ENCODE assay signal across 8 cellular contexts in genomic region chr17:78356163-78356713, GRCh38. TPM values are rescaled to one million over a fixed set of nuclear protein-coding genes. Genes with fewer than 3 reads are reported as not detected.
A peak's percentile ranks its signal among the peaks of the same experiment; 100 is the strongest.
DNase-seq lines count a peak whose midpoint lies in the region; ATAC-seq and TF ChIP-seq lines count a peak whose summit lies in the region.

No MANE protein-coding gene starts in this region.

- peaks cover 34 to 49% (median 36%) of the 10 kb centered on the region in 3 donors for H3K27me3 Mint-ChIP-seq in CD14-positive monocyte (ENCODE audit: low read depth in 3 of 3)
- H3K27me3 Mint-ChIP-seq in MCF 10A (ENCODE audit: insufficient read depth, unreplicated experiment) = no peaks in the 10 kb centered on the region
- no peaks in the 10 kb centered on the region for H3K27me3 Mint-ChIP-seq in mesothelial cell of epicardium (ENCODE audit: low read depth)

- H3K9me3 Mint-ChIP-seq in CD14-positive monocyte (peaks cover 0 to 17% (median 15%) of the 10 kb centered on the region in 7 donors), MCF 10A (ENCODE audit: unreplicated experiment) (no peaks in the 10 kb centered on the region), mesothelial cell of epicardium (no peaks in the 10 kb centered on the region)

- H3K4me1 Mint-ChIP-seq in CD14-positive monocyte (peaks cover 74% of the 10 kb centered on the region), MCF 10A (ENCODE audit: insufficient read depth, unreplicated experiment) (peaks cover 28% of the 10 kb centered on the region), mesothelial cell of epicardium (peaks cover 69% of the 10 kb centered on the region)

- peak overlapping the region; percentile 71 to 93 for H3K4me3 Mint-ChIP-seq in CD14-positive monocyte
- H3K4me3 Mint-ChIP-seq in MCF 10A (ENCODE audit: unreplicated experiment) = peak overlapping the region; percentile 73
- H3K4me3 Mint-ChIP-seq in mesothelial cell of epicardium = peak overlapping the region; percentile 49

- H3K27ac Mint-ChIP-seq in CD14-positive monocyte = peak overlapping the region; percentile 74 to 90 (median 81)
- no peak overlapping the region for H3K27ac Mint-ChIP-seq in MCF 10A (ENCODE audit: low read depth, unreplicated experiment)
- H3K27ac Mint-ChIP-seq in mesothelial cell of epicardium = peak overlapping the region; percentile 99

- intact Hi-C loops in CD14-positive monocyte (cut with micrococcal nuclease) (loop anchor here in 1 of 2 donors (2.0 kb wide), 1 partner anchor 19 kb away; no protein-coding TSS in a partner anchor), MCF 10A (cut with micrococcal nuclease) (no loop called here)

- BruUV-seq in MCF 10A (replicated peaks; lab: Mats Ljungman, UMichigan) = no TSS peak

- H3K36me3 Mint-ChIP-seq in CD14-positive monocyte (peaks cover 23 to 30% of the 10 kb centered on the region in 2 donors), MCF 10A (ENCODE audit: insufficient read depth, unreplicated experiment) (peaks cover 22% of the 10 kb centered on the region), mesothelial cell of epicardium (peaks cover 8% of the 10 kb centered on the region)

- ATAC-seq in GM19468 (IDR thresholded peaks at IDR 0.05; ENCODE audit: extremely low read depth, unreplicated experiment) = peak; percentile 59
- peak; percentile 32 for ATAC-seq in HG03575 (IDR thresholded peaks at IDR 0.05; ENCODE audit: extremely low read depth, insufficient number of reproducible peaks, low FRiP score, unreplicated experiment)

- TF ChIP-seq CTCF in CD14-positive monocyte (IDR thresholded peaks at IDR 0.05) (no peak), MCF 10A (IDR thresholded peaks at IDR 0.05; ENCODE audit: unreplicated experiment) (no peak), mesothelial cell of epicardium (IDR thresholded peaks at IDR 0.05; ENCODE audit: unreplicated experiment) (no peak)

- CTCF ChIA-PET in MCF 10A (lab: Yijun Ruan, JAX) = no interaction called here
- CTCF ChIA-PET in HEK293T (lab: Yijun Ruan, JAX) = no interaction called here

- POLR2A ChIA-PET in MCF 10A (lab: Yijun Ruan, JAX) (interaction anchor here (0.6 to 4.3 kb wide), 4 partner anchors 14 to 57 kb away, joined by 3 to 13 read pairs (median 4); no protein-coding TSS in a partner anchor), HEK293T (lab: Yijun Ruan, JAX) (interaction anchor here (0.6 kb wide), 1 partner anchor 94 kb away, joined by 3 read pairs; no protein-coding TSS in a partner anchor)

- peak; percentile 95 for DNase-seq in CD14-positive monocyte (ENCODE audit: low spot score)
- DNase-seq in UCSD-AML1 (lab: John Stamatoyannopoulos, UW; ENCODE audit: unreplicated experiment) = peak; percentile 39
- DNase-seq in MCF 10A (ENCODE audit: unreplicated experiment) = peak; percentile 86
- DNase-seq in mesothelial cell of epicardium (ENCODE audit: low spot score in 2 of 2, unreplicated experiment in 2 of 2) = no peak
- peak; percentile 85 to 93 for DNase-seq in stimulated activated CD8-positive, alpha-beta memory T cell treated with anti-CD3 and anti-CD28 coated beads, Interleukin-7, amount 100 ng/mL, for 4 hours (ENCODE audit: low read depth in 2 of 2)
- DNase-seq in HEK293T (ENCODE audit: extremely low spot score) = no peak

TF ChIP-seq in HEK293T, 16 proteins besides CTCF, POLR2A, EP300 and RAD21:
- TF ChIP-seq SP1 (IDR thresholded peaks at IDR 0.05) = no peak
- no peak for TF ChIP-seq ZNF384 (IDR thresholded peaks at IDR 0.05)
- no peak for TF ChIP-seq NFRKB (IDR thresholded peaks at IDR 0.05)
- TF ChIP-seq BHLHE40 (IDR thresholded peaks at IDR 0.05; ENCODE audit: borderline replicate concordance) = no peak
- no peak for TF ChIP-seq CTBP1 (IDR thresholded peaks at IDR 0.05; ENCODE audit: borderline replicate concordance)
- TF ChIP-seq L3MBTL2 (conservative IDR thresholded peaks at IDR 0.05) = no peak
- TF ChIP-seq, protein P1, sequence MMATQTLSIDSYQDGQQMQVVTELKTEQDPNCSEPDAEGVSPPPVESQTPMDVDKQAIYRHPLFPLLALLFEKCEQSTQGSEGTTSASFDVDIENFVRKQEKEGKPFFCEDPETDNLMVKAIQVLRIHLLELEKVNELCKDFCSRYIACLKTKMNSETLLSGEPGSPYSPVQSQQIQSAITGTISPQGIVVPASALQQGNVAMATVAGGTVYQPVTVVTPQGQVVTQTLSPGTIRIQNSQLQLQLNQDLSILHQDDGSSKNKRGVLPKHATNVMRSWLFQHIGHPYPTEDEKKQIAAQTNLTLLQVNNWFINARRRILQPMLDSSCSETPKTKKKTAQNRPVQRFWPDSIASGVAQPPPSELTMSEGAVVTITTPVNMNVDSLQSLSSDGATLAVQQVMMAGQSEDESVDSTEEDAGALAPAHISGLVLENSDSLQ (IDR thresholded peaks at IDR 0.05) = no peak
- TF ChIP-seq HDGF (IDR thresholded peaks at IDR 0.05; ENCODE audit: borderline replicate concordance) = no peak
- no peak for TF ChIP-seq SUZ12 (IDR thresholded peaks at IDR 0.05)
- TF ChIP-seq TARDBP (IDR thresholded peaks at IDR 0.05) = no peak
- no peak for TF ChIP-seq FOXK2 (IDR thresholded peaks at IDR 0.05)
- no peak for TF ChIP-seq ELF4 (IDR thresholded peaks at IDR 0.05)
- no peak for TF ChIP-seq FOXA1 (IDR thresholded peaks at IDR 0.05)
- TF ChIP-seq ARNT (IDR thresholded peaks at IDR 0.05) = no peak
- TF ChIP-seq LEF1 (IDR thresholded peaks at IDR 0.05; ENCODE audit: borderline replicate concordance) = no peak

RNA-seq across cellular contexts. Expression of gene SOCS3, which starts 3.6 kb away (rescaled TPM):
- polyA plus RNA-seq in CD14-positive monocyte = 100 to 1,000 TPM; 123 to 144 TPM
- total RNA-seq in MCF 10A (2022) (2.5 and 4.8 TPM in 2 replicates), mesothelial cell of epicardium (45.7 to 50.0 TPM (median 49.8 TPM) in 3 replicates)

RNA-seq across cellular contexts. Expression of gene PGS1, which starts 22.2 kb away (rescaled TPM):
- polyA plus RNA-seq in CD14-positive monocyte = 10 to 100 TPM; 26.0 to 28.0 TPM
- total RNA-seq in MCF 10A (2022) (25.7 and 31.8 TPM in 2 replicates), mesothelial cell of epicardium (62.0 to 66.5 TPM (median 62.3 TPM) in 3 replicates)

Comparison
In these comparisons a context has a peak if more than half of its experiments do, and no peak if none do; other contexts are left out.
1. DNase-seq: peak in CD14-positive monocyte (single experiment), UCSD-AML1 (single experiment), MCF 10A (single experiment) and stimulated activated CD8-positive, alpha-beta memory T cell treated with anti-CD3 and anti-CD28 coated beads, Interleukin-7, amount 100 ng/mL, for 4 hours (2 of 2); none in mesothelial cell of epicardium (0 of 2) and HEK293T (single experiment).
2. Peak in every context shown above with its lines, with median percentiles within 50 percentile points of each other: H3K4me3 Mint-ChIP-seq.